ENCODE assay signal across 23 cellular contexts in genomic region chr5:178222292-178222691, GRCh38. TPM values are rescaled to one million over a fixed set of nuclear protein-coding genes. Genes with fewer than 3 reads are reported as not detected.
"Had no signal": no experiment of that assay in that cellular context is flagged by ENCODE, and none has a peak within 500 bp of the region (broad histone marks: within the 10 kb centered on the region; RNA-seq: fewer than 3 reads in every experiment).

No MANE protein-coding gene starts in this region.

- H3K27ac Mint-ChIP-seq: endodermal cell had no signal

- H3K4me3 ChIP-seq: body of pancreas, dorsolateral prefrontal cortex, ovary, thyroid gland had no signal

- H3K9me3 Mint-ChIP-seq: activated naive CD4-positive, alpha-beta T cell treated with anti-CD3 and anti-CD28 coated beads for 36 hours; activated T-helper 2 cell treated with anti-CD3 and anti-CD28 coated beads, Interferon-gamma antibody, Interleukin-2, Interleukin-4, amounts not matched to agents 10 μg/mL and 5 μg/mL and 100 μg/mL, durations not matched to agents 14 hours and 24 hours and 36 hours; endodermal cell; stimulated activated effector memory CD8-positive, alpha-beta T cell treated with anti-CD3 and anti-CD28 coated beads, Interleukin-12 subunit alpha, Interleukin-12 subunit beta, amount 100 ng/mL, for 72 hours had no signal

- H3K27ac ChIP-seq: body of pancreas, epithelial cell of prostate, ovary, thyroid gland, WERI-Rb-1 had no signal

- H3K9me3 ChIP-seq: body of pancreas, ovary, thyroid gland had no signal

- H3K36me3 ChIP-seq: ovary, WERI-Rb-1 had no signal

- H3K4me3 Mint-ChIP-seq: activated naive CD4-positive, alpha-beta T cell treated with anti-CD3 and anti-CD28 coated beads for 36 hours; endodermal cell; stimulated activated effector memory CD8-positive, alpha-beta T cell treated with anti-CD3 and anti-CD28 coated beads, Interleukin-12 subunit alpha, Interleukin-12 subunit beta, amount 100 ng/mL, for 72 hours had no signal

- DNase-seq: activated CD4-positive, alpha-beta T cell treated with anti-CD3 and anti-CD28 coated beads for 1 hour; activated naive CD4-positive, alpha-beta T cell treated with anti-CD3 and anti-CD28 coated beads for 36 hours; activated T-cell treated with anti-CD3 and anti-CD28 coated beads for 4 hours; body of pancreas; dorsolateral prefrontal cortex; endodermal cell; foreskin fibroblast; hypothalamus; ovary; stimulated activated CD4-positive, alpha-beta T cell treated with anti-CD3 and anti-CD28 coated beads, Interleukin-4, amount 100 ng/mL, for 24 hours; thyroid gland; WERI-Rb-1 had no signal

- H3K27me3 ChIP-seq: body of pancreas, dorsolateral prefrontal cortex, ovary, thyroid gland had no signal

- H3K4me1 ChIP-seq: body of pancreas had no signal

- FAIRE-seq: colon, keratinocyte had no signal

- ATAC-seq: body of pancreas, left lobe of liver, sciatic nerve had no signal

RNA-seq across cellular contexts. Expression of gene GMCL2, which starts 35.1 kb away (rescaled TPM):
- total RNA-seq: activated naive CD4-positive, alpha-beta T cell treated with anti-CD3 and anti-CD28 coated beads for 36 hours; activated T-helper 2 cell treated with anti-CD3 and anti-CD28 coated beads, Interferon-gamma antibody, Interleukin-2, Interleukin-4, amounts not matched to agents 10 μg/mL and 5 μg/mL and 100 μg/mL, durations not matched to agents 14 hours and 24 hours and 36 hours; body of pancreas; endodermal cell; left lobe of liver; ovary; sciatic nerve; subcutaneous adipose tissue; T-helper 2 cell treated with Interferon-gamma antibody and Interleukin-4, amounts not matched to agents 100 ng/mL and 5 ng/mL, for 36 hours; thyroid gland had no signal
- polyA plus RNA-seq: keratinocyte, neural cell, ovary, urinary bladder had no signal
